ENCODE assay signal across 30 cellular contexts in the genomic region with DNA sequence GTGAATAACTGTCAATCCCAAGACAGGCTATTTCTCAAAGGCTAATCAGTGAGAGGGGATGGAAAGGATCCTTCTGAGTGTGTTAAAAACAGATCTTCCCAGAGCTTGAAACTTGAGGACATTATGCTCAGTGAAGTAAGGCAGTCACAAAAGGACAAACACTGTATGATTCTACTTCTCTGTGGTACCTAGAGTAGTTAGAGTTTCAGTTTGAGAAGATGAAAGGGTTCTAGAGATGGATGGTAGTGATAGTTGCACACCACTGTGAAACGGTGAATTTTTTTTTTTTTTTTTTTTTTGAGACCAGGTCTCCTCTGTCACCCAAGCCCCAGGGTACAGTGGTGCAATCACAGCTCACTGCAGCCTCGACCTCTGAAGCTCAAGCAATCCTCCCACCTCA.
DNase-seq lines count a peak whose midpoint lies in the region; ATAC-seq and TF ChIP-seq lines count a peak whose summit lies in the region.
"Had no signal": no experiment of that assay in that cellular context is flagged by ENCODE, and none has a peak within 500 bp of the region (broad histone marks: within the 10 kb centered on the region; RNA-seq: fewer than 3 reads in every experiment).

No MANE protein-coding gene starts in this region.

- H3K27ac Mint-ChIP-seq in activated naive CD8-positive, alpha-beta T cell treated with anti-CD3 and anti-CD28 coated beads, Interleukin-2, amount 50 U/mL, for 24 hours = no peak overlapping the region
- H3K27ac Mint-ChIP-seq: immature natural killer cell, memory B cell, nephron, T-helper 17 cell had no signal

- peaks cover 8% of the 10 kb centered on the region for H3K36me3 Mint-ChIP-seq in activated naive CD8-positive, alpha-beta T cell treated with anti-CD3 and anti-CD28 coated beads, Interleukin-2, amount 50 U/mL, for 24 hours (ENCODE audit: low read depth)
- H3K36me3 Mint-ChIP-seq: immature natural killer cell had no signal

- no peaks in the 10 kb centered on the region for H3K9me3 Mint-ChIP-seq in activated naive CD8-positive, alpha-beta T cell treated with anti-CD3 and anti-CD28 coated beads, Interleukin-2, amount 50 U/mL, for 24 hours
- H3K9me3 Mint-ChIP-seq: immature natural killer cell, memory B cell, nephron had no signal

- peak overlapping the region in 9 of 12 donors; percentile 1 to 92 (median 86) for H3K27ac ChIP-seq in heart left ventricle
- H3K27ac ChIP-seq: BLaER1, breast epithelium, PC-9, skin epidermis, vagina had no signal

- DNase-seq in heart left ventricle (no peak), left cardiac atrium (no peak), ureter (ENCODE audit: low spot score) (peak; percentile 22)
- no peak for DNase-seq in activated naive CD8-positive, alpha-beta T cell treated with anti-CD3 and anti-CD28 coated beads, Interleukin-2, amount 50 U/mL, for 24 hours
- DNase-seq: activated CD4-positive, CD25-positive, alpha-beta regulatory T cell treated with anti-CD3 and anti-CD28 coated beads, Interleukin-2, amount 50 U/mL, for 72 hours; activated CD8-positive, alpha-beta memory T cell treated with anti-CD3 and anti-CD28 coated beads for 24 hours; activated naive CD4-positive, alpha-beta T cell; activated T-cell treated with anti-CD3 and anti-CD28 coated beads, Interleukin-2, amount 50 U/mL, for 1 hour; amniotic stem cell; EL; immature natural killer cell; IMR-90; MV-4-11; NCI-H1436 treated with DMSO at 0.1 percent for 48 hours; PC-9; SHP77; stimulated activated naive CD4-positive, alpha-beta T cell treated with Interleukin-2 at 50 U/mL for 16 hours; T-helper 17 cell had no signal

- peaks cover 4% of the 10 kb centered on the region for H3K4me1 Mint-ChIP-seq in activated naive CD8-positive, alpha-beta T cell treated with anti-CD3 and anti-CD28 coated beads, Interleukin-2, amount 50 U/mL, for 24 hours
- H3K4me1 Mint-ChIP-seq: immature natural killer cell, memory B cell had no signal

- no peak for TF ChIP-seq CTCF in heart left ventricle (IDR thresholded peaks at IDR 0.05)

- peaks cover 0 to 16% (median 0%) of the 10 kb centered on the region in 9 donors for H3K36me3 ChIP-seq in heart left ventricle
- H3K36me3 ChIP-seq: breast epithelium, HAP-1, vagina had no signal

- TF ChIP-seq POLR2A in heart left ventricle (IDR thresholded peaks at IDR 0.05) = no peak

- intact Hi-C loops in heart left ventricle (cut with DNase I) = no loop called here
- intact Hi-C loops in left cardiac atrium (cut with DNase I) = no loop called here

- H3K4me1 ChIP-seq in heart left ventricle = peaks cover 0 to 87% (median 41%) of the 10 kb centered on the region in 12 donors
- H3K4me1 ChIP-seq: breast epithelium, HAP-1 had no signal

- H3K9me3 ChIP-seq in heart left ventricle = no peaks in the 10 kb centered on the region
- H3K9me3 ChIP-seq: BLaER1, breast epithelium, gastroesophageal sphincter, HAP-1, thoracic aorta, vagina had no signal

- H3K27me3 ChIP-seq in heart left ventricle = no peaks in the 10 kb centered on the region
- H3K27me3 ChIP-seq: BLaER1, breast epithelium, gastroesophageal sphincter, vagina had no signal

- H3K4me3 Mint-ChIP-seq in activated naive CD8-positive, alpha-beta T cell treated with anti-CD3 and anti-CD28 coated beads, Interleukin-2, amount 50 U/mL, for 24 hours = no peak overlapping the region
- H3K4me3 Mint-ChIP-seq: immature natural killer cell, memory B cell, nephron, T-helper 17 cell had no signal

- peaks cover 16% of the 10 kb centered on the region for H3K27me3 Mint-ChIP-seq in activated naive CD8-positive, alpha-beta T cell treated with anti-CD3 and anti-CD28 coated beads, Interleukin-2, amount 50 U/mL, for 24 hours
- H3K27me3 Mint-ChIP-seq: memory B cell had no signal

- 62 to 75% (median 68%) methylated on average over 2 of the region's 2 CpGs for WGBS in heart left ventricle, 4 donors

- ATAC-seq in heart left ventricle (no peak), left cardiac atrium (no peak), HG02884 (IDR thresholded peaks at IDR 0.05; ENCODE audit: unreplicated experiment) (peak; percentile 59), GM18517 (IDR thresholded peaks at IDR 0.05; ENCODE audit: unreplicated experiment) (no peak), HG03039 (IDR thresholded peaks at IDR 0.05; ENCODE audit: unreplicated experiment) (no peak)
- peak; percentile 65 for ATAC-seq in activated naive CD8-positive, alpha-beta T cell treated with anti-CD3 and anti-CD28 coated beads, Interleukin-2, amount 50 U/mL, for 24 hours
- ATAC-seq: gastroesophageal sphincter, T-helper 17 cell had no signal

- no peak overlapping the region for H3K4me3 ChIP-seq in heart left ventricle
- H3K4me3 ChIP-seq: BLaER1, breast epithelium, gastroesophageal sphincter, HAP-1, PC-9, skin epidermis, thoracic aorta, vagina had no signal

Comparison
In these comparisons a context has a peak if more than half of its experiments do, and no peak if none do; other contexts are left out.
1. ATAC-seq: peak in HG02884 (single experiment) and activated naive CD8-positive, alpha-beta T cell treated with anti-CD3 and anti-CD28 coated beads, Interleukin-2, amount 50 U/mL, for 24 hours (single experiment); none in heart left ventricle (0 of 4), left cardiac atrium (0 of 2), GM18517 (single experiment) and HG03039 (single experiment).